Comparison of ENCODE assay signal across 24 cellular contexts in the genomic region with DNA sequence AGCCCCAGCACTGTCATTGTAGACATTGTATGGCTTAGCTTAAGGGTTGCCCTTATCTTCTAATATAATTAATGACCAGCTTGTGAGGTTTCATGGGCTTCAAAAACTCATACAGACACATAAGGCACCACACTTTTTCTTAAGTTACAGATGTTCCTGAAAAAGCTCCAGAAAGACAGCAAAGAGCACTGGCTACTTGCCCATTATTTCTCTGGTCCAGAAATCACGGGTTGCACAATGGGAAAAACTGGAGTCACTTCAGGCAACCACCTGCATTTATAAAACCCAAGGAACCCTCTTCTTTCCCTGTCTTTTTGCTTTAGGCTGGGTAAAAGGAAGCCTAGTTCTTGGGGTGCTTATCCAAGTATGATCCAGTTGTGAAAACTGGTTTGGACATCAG. TPM values are rescaled to one million over a fixed set of nuclear protein-coding genes. Genes with fewer than 3 reads are reported as not detected.
DNase-seq lines count a peak whose midpoint lies in the region; ATAC-seq, FAIRE-seq and TF ChIP-seq lines count a peak whose summit lies in the region.
"Had no signal": no experiment of that assay in that cellular context is flagged by ENCODE, and none has a peak within 500 bp of the region (broad histone marks: within the 10 kb centered on the region; RNA-seq: fewer than 3 reads in every experiment).

No MANE protein-coding gene starts in this region.

- WGBS in trophoblast cell (ENCODE audit: extremely low coverage, insufficient coverage, insufficient read length): no CpG with 5 or more reads among the region's 1 CpG

- peaks cover 2% of the 10 kb centered on the region in 2 experiments for H3K4me1 ChIP-seq in trophoblast cell (ENCODE audit: control insufficient read depth in 1 of 2, insufficient read depth in 2 of 2, low read length in 2 of 2)
- H3K4me1 ChIP-seq: Caco-2 had no signal

- DNase-seq in Right ventricle myocardium superior: no peak
- DNase-seq in cardiac septum (ENCODE audit: low spot score): no peak
- DNase-seq in AG10803 (ENCODE audit: low read depth): peak; percentile 3
- no peak for DNase-seq in bronchial epithelial cell (ENCODE audit: low read depth)
- DNase-seq in fibroblast of the aortic adventitia (ENCODE audit: low read depth): peak; percentile 68
- no peak for DNase-seq in UCSD-AML1 (lab: John Stamatoyannopoulos, UW; ENCODE audit: unreplicated experiment)
- no peak for DNase-seq in trophoblast cell
- DNase-seq: AML-193; Caco-2; CD4-positive, alpha-beta T cell; GOT3; H7; HFFc6; IMR-90 had no signal

- no peak overlapping the region for H3K23ac ChIP-seq in trophoblast cell (ENCODE audit: low read length)

- H3K18ac ChIP-seq in trophoblast cell (ENCODE audit: low read length): no peak overlapping the region

- H3K9me3 ChIP-seq in trophoblast cell (ENCODE audit: insufficient read depth, low read depth, low read length): no peaks in the 10 kb centered on the region
- H3K9me3 ChIP-seq: Caco-2 had no signal

- H3K4ac ChIP-seq in trophoblast cell (ENCODE audit: low read depth, low read length): no peak overlapping the region

- peak; percentile 52 for FAIRE-seq in bronchial epithelial cell (lab: Jason Lieb, UNC)
- FAIRE-seq: D721Med, G401.6, GM12891, GM18507, HTR-8/SVneo had no signal

- H4K91ac ChIP-seq in trophoblast cell (ENCODE audit: low read depth, low read length): no peak overlapping the region

- H3K4me3 ChIP-seq in AG10803 (ENCODE audit: low read length) (no peak overlapping the region), bronchial epithelial cell (ENCODE audit: low read depth, low read length) (no peak overlapping the region), fibroblast of the aortic adventitia (ENCODE audit: low read depth, low read length) (no peak overlapping the region), trophoblast cell (ENCODE audit: low read depth, low read length) (no peak overlapping the region)

- H3K79me1 ChIP-seq in trophoblast cell (ENCODE audit: low read length): peaks cover 2% of the 10 kb centered on the region

- H3K36me3 ChIP-seq in bronchial epithelial cell (ENCODE audit: control insufficient read depth, insufficient read depth, low read length) (no peaks in the 10 kb centered on the region), trophoblast cell (ENCODE audit: control insufficient read depth in 1 of 2, insufficient read depth in 2 of 2, low read length in 2 of 2) (no peaks in the 10 kb centered on the region)

- no peaks in the 10 kb centered on the region for H3K79me2 ChIP-seq in trophoblast cell (ENCODE audit: control insufficient read depth, insufficient read depth, low read length, poor library complexity)

- H2BK12ac ChIP-seq in trophoblast cell (ENCODE audit: low read length): no peak overlapping the region

- intact Hi-C loops in Right ventricle myocardium superior (cut with DNase I): no loop called here
- intact Hi-C loops in cardiac septum (cut with DNase I): no loop called here

- TF ChIP-seq CTCF in AG10803 (conservative IDR thresholded peaks at IDR 0.05; ENCODE audit: low read length) (no peak), bronchial epithelial cell (IDR thresholded peaks at IDR 0.05; ENCODE audit: insufficient read depth, low read length, severe bottlenecking) (no peak), fibroblast of the aortic adventitia (IDR thresholded peaks at IDR 0.05; ENCODE audit: insufficient read depth, low read length) (no peak)

- no peak overlapping the region for H2AK5ac ChIP-seq in trophoblast cell (ENCODE audit: low read length)

- no peak overlapping the region for H2BK5ac ChIP-seq in trophoblast cell (ENCODE audit: low read depth, low read length, poor library complexity)

- no peak overlapping the region for H2BK120ac ChIP-seq in trophoblast cell (ENCODE audit: insufficient read depth, low read length, poor library complexity)

- no peak overlapping the region for H3K9ac ChIP-seq in trophoblast cell (ENCODE audit: low read length)

- H3K14ac ChIP-seq in trophoblast cell (ENCODE audit: low read length): no peak overlapping the region

- peak; percentile 42 for ATAC-seq in Right ventricle myocardium superior (ENCODE audit: poor library complexity)
- ATAC-seq: HCT116 had no signal

- H4K12ac ChIP-seq in trophoblast cell (ENCODE audit: low read depth, low read length): no peak overlapping the region

- no peak overlapping the region for H4K8ac ChIP-seq in trophoblast cell (ENCODE audit: low read depth, low read length)

- H3K4me2 ChIP-seq in trophoblast cell (ENCODE audit: low read length): no peak overlapping the region

- H3K27me3 ChIP-seq in bronchial epithelial cell (ENCODE audit: control insufficient read depth, insufficient read depth, low read length): peaks cover 8% of the 10 kb centered on the region
- peaks cover 4% of the 10 kb centered on the region for H3K27me3 ChIP-seq in trophoblast cell (ENCODE audit: insufficient read depth, low read length)

- no peak overlapping the region for H2AFZ ChIP-seq in trophoblast cell (ENCODE audit: insufficient read depth, low read length, poor library complexity)

- no peak overlapping the region for H3K27ac ChIP-seq in trophoblast cell (ENCODE audit: low read depth, low read length)
- H3K27ac ChIP-seq: C4-2B, HL-60 had no signal

RNA-seq across cellular contexts. Expression of a gene that starts 2.3 kb away (rescaled TPM):
- total RNA-seq in Right ventricle myocardium superior (1.7 TPM), cardiac septum (0.19 TPM), bronchial epithelial cell (under 0.01 TPM in 1 of 2 replicates, not detected in the other), fibroblast of the aortic adventitia (ENCODE audit: low replicate concordance) (18.6 and 20.7 TPM in 2 replicates)
- polyA plus RNA-seq in trophoblast cell (2013): 2.5 and 2.7 TPM in 2 replicates
- total RNA-seq: A172; Caco-2; CD4-positive, alpha-beta T cell; H7; IMR-90 had no signal
- polyA plus RNA-seq: BJ, IMR-90 had no signal

Comparison
In these comparisons a context has a peak if more than half of its experiments do, and no peak if none do; other contexts are left out.
1. DNase-seq: peak in AG10803 (single experiment) and fibroblast of the aortic adventitia (single experiment); none in Right ventricle myocardium superior (single experiment), cardiac septum (single experiment), bronchial epithelial cell (single experiment), UCSD-AML1 (single experiment) and trophoblast cell (0 of 2).